ENCODE assay signal across 23 cellular contexts in genomic region chr7:143887078-143887477, GRCh38. TPM values are rescaled to one million over a fixed set of nuclear protein-coding genes. Genes with fewer than 3 reads are reported as not detected.
A peak's percentile ranks its signal among the peaks of the same experiment; 100 is the strongest.
DNase-seq lines count a peak whose midpoint lies in the region; ATAC-seq, FAIRE-seq and TF ChIP-seq lines count a peak whose summit lies in the region.
"Had no signal": no experiment of that assay in that cellular context is flagged by ENCODE, and none has a peak within 500 bp of the region (broad histone marks: within the 10 kb centered on the region; RNA-seq: fewer than 3 reads in every experiment).

No MANE protein-coding gene starts in this region.

- no peak overlapping the region for H4K5ac ChIP-seq in mesendoderm (ENCODE audit: low read length)

- intact Hi-C loops in K562 (cut with micrococcal nuclease): no loop called here
- intact Hi-C loops in activated CD4-positive, alpha-beta T cell treated with anti-CD3 and anti-CD28 coated beads for 36 hours (cut with DNase I, micrococcal nuclease): no loop called here

- H3K4me1 ChIP-seq in DOHH2 (ENCODE audit: control insufficient read depth, low read length) (peaks cover 24% of the 10 kb centered on the region), K562 (replicated peaks in 1 of 2; ENCODE audit: control insufficient read depth in 2 of 2, insufficient read depth in 2 of 2, low read length in 2 of 2) (peaks cover 6 to 11% of the 10 kb centered on the region in 2 experiments; a peak in 3 of 5 replicates), mesendoderm (ENCODE audit: control insufficient read depth, low read depth, low read length) (no peaks in the 10 kb centered on the region)

- no peaks in the 10 kb centered on the region for H3K36me3 ChIP-seq in DOHH2 (ENCODE audit: control insufficient read depth, low read length)
- peaks cover 11% of the 10 kb centered on the region; the same call in 2 of the 3 replicates for H3K36me3 ChIP-seq in K562 (ENCODE audit: control insufficient read depth, insufficient read depth, low read length)
- no peaks in the 10 kb centered on the region for H3K36me3 ChIP-seq in mesendoderm (ENCODE audit: control insufficient read depth, insufficient read depth, low read length)

- no peaks in the 10 kb centered on the region for H3K79me2 ChIP-seq in DOHH2 (ENCODE audit: control insufficient read depth, low read length)
- peaks cover 38% of the 10 kb centered on the region for H3K79me2 ChIP-seq in K562 (ENCODE audit: control insufficient read depth, insufficient read depth, low read length)
- peaks cover 9% of the 10 kb centered on the region for H3K79me2 ChIP-seq in mesendoderm (ENCODE audit: control insufficient read depth, insufficient read depth, low read length)

- no TSS peak for BruUV-seq in K562 (replicated peaks; lab: Mats Ljungman, UMichigan)

- H3K27ac ChIP-seq in DOHH2 (ENCODE audit: low read depth, low read length) (no peak overlapping the region), K562 (ENCODE audit: extremely low read depth, low read depth, low read length) (no peak overlapping the region), mesendoderm (ENCODE audit: low read depth, low read length) (no peak overlapping the region)

- peak overlapping the region; percentile 47 for H3K4me3 Mint-ChIP-seq in type B pancreatic cell
- H3K4me3 Mint-ChIP-seq in activated CD4-positive, alpha-beta T cell treated with anti-CD3 and anti-CD28 coated beads for 36 hours: no peak overlapping the region
- H3K4me3 Mint-ChIP-seq: CD4-positive, alpha-beta T cell had no signal

- no peak overlapping the region for H2AK5ac ChIP-seq in mesendoderm (ENCODE audit: low read length)

- no peak for TF ChIP-seq POLR2A in K562 (conservative IDR thresholded peaks at IDR 0.05)

- no peak overlapping the region for H2BK120ac ChIP-seq in mesendoderm (ENCODE audit: low read depth, low read length)

- H3K56ac ChIP-seq in mesendoderm (ENCODE audit: low read length): no peak overlapping the region

- CTCF ChIA-PET in K562 (lab: Yijun Ruan, JAX; ENCODE audit: low intra/inter-chr PET ratio): no interaction called here
- CTCF ChIA-PET in activated CD4-positive, alpha-beta T cell treated with anti-CD3 and anti-CD28 coated beads for 36 hours (lab: Charles Lee): interaction anchor here (0.6 to 2.3 kb wide), 2 partner anchors 14 to 1089 kb away, joined by 3 to 15 read pairs; partner anchors contain the start of gene TCAF1

- ATAC-seq in K562: no peak
- no peak for ATAC-seq in activated CD4-positive, alpha-beta T cell treated with anti-CD3 and anti-CD28 coated beads for 36 hours
- no peak for ATAC-seq in HG03457 (IDR thresholded peaks at IDR 0.05; ENCODE audit: unreplicated experiment)
- ATAC-seq: Panc1 had no signal

- no peak for TF ChIP-seq RAD21 in K562 (CRISPR knock-in tag; conservative IDR thresholded peaks at IDR 0.05 in 1 of 2, IDR thresholded peaks at IDR 0.05 in 1 of 2)

- TF ChIP-seq CTCF in DOHH2 (IDR thresholded peaks at IDR 0.05; ENCODE audit: low read depth, low read length, poor library complexity, severe bottlenecking) (no peak), K562 (IDR thresholded peaks at IDR 0.05 in 2 of 3, conservative IDR thresholded peaks at IDR 0.05 in 1 of 3; ENCODE audit: insufficient read depth in 2 of 3, low read depth in 1 of 3, low read length in 3 of 3) (no peak), type B pancreatic cell (conservative IDR thresholded peaks at IDR 0.05) (no peak)

- WGBS in K562 (ENCODE audit: insufficient coverage, low coverage, missing lambda C conversion rate): 87% methylated on average over 3 of the region's 3 CpGs
- 100% methylated on average over 1 of the region's 3 CpGs for WGBS in mesendoderm (ENCODE audit: extremely low coverage, insufficient coverage, low lambda C conversion rate)

- peak overlapping the region; percentile 69; the same call in 1 of the 2 replicates for H3K4me2 ChIP-seq in DOHH2 (ENCODE audit: low read length)
- H3K4me2 ChIP-seq in K562 (ENCODE audit: insufficient read depth, low read length): no peak overlapping the region
- no peak overlapping the region for H3K4me2 ChIP-seq in mesendoderm (ENCODE audit: low read length)
- H3K4me2 ChIP-seq: SK-N-SH had no signal

- no peaks in the 10 kb centered on the region for H3K9me1 ChIP-seq in K562 (ENCODE audit: control insufficient read depth, insufficient read depth, low read length)

- H3K18ac ChIP-seq in mesendoderm (ENCODE audit: low read length): no peak overlapping the region

- no peaks in the 10 kb centered on the region for H3K9me3 Mint-ChIP-seq in type B pancreatic cell
- peaks cover 7% of the 10 kb centered on the region for H3K9me3 Mint-ChIP-seq in activated CD4-positive, alpha-beta T cell treated with anti-CD3 and anti-CD28 coated beads for 36 hours (ENCODE audit: low read depth)

- FAIRE-seq in K562 (lab: Jason Lieb, UNC): no peak
- FAIRE-seq: HTR-8/SVneo had no signal

- in situ Hi-C loops in K562 (cut with MboI): no loop called here

- H4K20me1 ChIP-seq in DOHH2 (ENCODE audit: control insufficient read depth, insufficient read depth, low read depth, low read length): no peaks in the 10 kb centered on the region
- no peaks in the 10 kb centered on the region for H4K20me1 ChIP-seq in K562 (replicated peaks; ENCODE audit: control insufficient read depth, insufficient read depth, low read length)

- H3F3A ChIP-seq in DOHH2 (ENCODE audit: control insufficient read depth, insufficient read depth): no peaks in the 10 kb centered on the region

- H3K23ac ChIP-seq in mesendoderm (ENCODE audit: low read length): no peak overlapping the region

- no peak overlapping the region for H3K9ac ChIP-seq in K562 (ENCODE audit: insufficient read depth in 1 of 2, low read depth in 2 of 2, low read length in 2 of 2)
- no peak overlapping the region for H3K9ac ChIP-seq in mesendoderm (ENCODE audit: low read length)
- H3K9ac ChIP-seq: SK-N-SH had no signal

- no peak overlapping the region for H2BK15ac ChIP-seq in mesendoderm (replicated peaks; ENCODE audit: low read depth)

- H2AFZ ChIP-seq in K562 (ENCODE audit: low read depth, low read length): no peak overlapping the region

- no peaks in the 10 kb centered on the region for H3K9me2 ChIP-seq in DOHH2 (replicated peaks; ENCODE audit: control insufficient read depth, low read length)
- H3K9me2 ChIP-seq: SK-N-SH had no signal

- H3K4me1 Mint-ChIP-seq in type B pancreatic cell (ENCODE audit: unreplicated experiment): peaks cover 15% of the 10 kb centered on the region
- peaks cover 12% of the 10 kb centered on the region for H3K4me1 Mint-ChIP-seq in activated CD4-positive, alpha-beta T cell treated with anti-CD3 and anti-CD28 coated beads for 36 hours

- H3K9me3 ChIP-seq in DOHH2 (ENCODE audit: control insufficient read depth, insufficient read depth, low read length) (no peaks in the 10 kb centered on the region), K562 (replicated peaks; ENCODE audit: control insufficient read depth, insufficient read depth, low read depth, low read length) (0 out of 2 replicates have a peak, but pooled peaks cover 2% of the 10 kb centered on the region)

- DNase-seq in K562 (ENCODE audit: extremely low read depth in 1 of 4, low spot score in 3 of 4) (peak in 1 of 4 experiments; percentile 2), mesendoderm (no peak), type B pancreatic cell (ENCODE audit: extremely low spot score, unreplicated experiment) (no peak), NCI-H1930 (lab: John Stamatoyannopoulos, UW) (no peak)
- no peak for DNase-seq in activated CD4-positive, alpha-beta T cell treated with anti-CD3 and anti-CD28 coated beads for 36 hours
- DNase-seq: CD4-positive, alpha-beta T cell; COR-L47; DMS79; H7; Karpas-422; NCI-H1417 treated with DMSO at 0.1 percent for 48 hours; NCI-H187; NCI-H2107; NCI-H748 treated with DMSO at 0.1 percent for 48 hours; SIG-M5; SK-N-SH had no signal

- H4K8ac ChIP-seq in mesendoderm (ENCODE audit: low read depth, low read length): peak overlapping the region; percentile 17

- no peaks in the 10 kb centered on the region for H3K27me3 Mint-ChIP-seq in type B pancreatic cell
- peaks cover 34% of the 10 kb centered on the region for H3K27me3 Mint-ChIP-seq in activated CD4-positive, alpha-beta T cell treated with anti-CD3 and anti-CD28 coated beads for 36 hours

- no peak overlapping the region for H3K4ac ChIP-seq in mesendoderm (ENCODE audit: low read depth, low read length)

- H3K79me1 ChIP-seq in mesendoderm (ENCODE audit: low read length): peaks cover 5% of the 10 kb centered on the region

- POLR2A ChIA-PET in K562 (lab: Yijun Ruan, JAX): interaction anchor here (2.2 kb wide), 1 partner anchor 14 kb away, joined by 10 read pairs; the partner anchor contains the start of gene TCAF1
- POLR2A ChIA-PET in activated CD4-positive, alpha-beta T cell treated with anti-CD3 and anti-CD28 coated beads for 36 hours (lab: Charles Lee): no interaction called here

- peaks cover 25% of the 10 kb centered on the region for H3K36me3 Mint-ChIP-seq in type B pancreatic cell
- peaks cover 27% of the 10 kb centered on the region for H3K36me3 Mint-ChIP-seq in activated CD4-positive, alpha-beta T cell treated with anti-CD3 and anti-CD28 coated beads for 36 hours (ENCODE audit: low read depth)

- H3K4me3 ChIP-seq in DOHH2 (ENCODE audit: low read length) (no peak overlapping the region), K562 (no peak overlapping the region), mesendoderm (ENCODE audit: low read length) (no peak overlapping the region)

- H3K27ac Mint-ChIP-seq in type B pancreatic cell: no peak overlapping the region
- no peak overlapping the region for H3K27ac Mint-ChIP-seq in activated CD4-positive, alpha-beta T cell treated with anti-CD3 and anti-CD28 coated beads for 36 hours
- H3K27ac Mint-ChIP-seq: CD4-positive, alpha-beta T cell; IgD-negative memory B cell had no signal

- H2BK5ac ChIP-seq in mesendoderm (ENCODE audit: low read length): no peak overlapping the region

- TF ChIP-seq EP300 in K562 (IDR thresholded peaks at IDR 0.05; ENCODE audit: low read length): no peak

- H3K27me3 ChIP-seq in DOHH2 (ENCODE audit: control insufficient read depth, low read length): peaks cover 13% of the 10 kb centered on the region
- H3K27me3 ChIP-seq in K562 (ENCODE audit: control insufficient read depth in 2 of 2, insufficient read depth in 2 of 2, low read length in 2 of 2): no peaks in the 10 kb centered on the region
- H3K27me3 ChIP-seq in mesendoderm (ENCODE audit: insufficient read depth, low read length, poor library complexity): no peaks in the 10 kb centered on the region

RNA-seq across cellular contexts. Expression of gene TCAF1, which starts 14.9 kb away (rescaled TPM):
- 31.5 and 50.2 TPM in 2 replicates for total RNA-seq in K562 (2011; cell fraction: chromatin; rRNA removed; ENCODE audit: low replicate concordance)
- total RNA-seq in K562 (2011; cell fraction: nucleolus; rRNA removed): 16.2 and 20.5 TPM in 2 replicates
- total RNA-seq in K562 (2011; cell fraction: nucleoplasm; rRNA removed): 16.9 and 23.0 TPM in 2 replicates
- total RNA-seq in K562 (2014; rRNA removed) (23.4 and 25.0 TPM in 2 replicates), K562 (2014; rRNA removed; fragmentation: Illumina TruSeq; extraction: Trizol) (30.1 and 34.2 TPM in 2 replicates), K562 (2015; rRNA removed; fragmentation: Illumina TruSeq; extraction: Trizol) (30.5 and 32.0 TPM in 2 replicates), K562 (2021) (51.3 and 52.2 TPM in 2 replicates), type B pancreatic cell (ENCODE audit: low replicate concordance) (50.0 and 71.2 TPM in 2 replicates)
- polyA plus RNA-seq in K562 (2011; rRNA removed) (24.4 and 38.6 TPM in 2 replicates), K562 (2014; fragmentation: Illumina TruSeq; extraction: Trizol) (39.2 and 45.9 TPM in 2 replicates), K562 (2014; fragmentation: Nextera tagmentation; extraction: Ambion mirVana) (1 to 10 TPM; 6.2 to 9.6 TPM), K562 (2014; rRNA removed) (22.1 and 24.2 TPM in 2 replicates)
- polyA plus RNA-seq in K562 (2011; cell fraction: cytosol; rRNA removed): 27.4 and 34.9 TPM in 2 replicates
- polyA plus RNA-seq in K562 (2011; cell fraction: nucleus; rRNA removed): 29.5 and 33.3 TPM in 2 replicates
- 38.3 and 40.8 TPM in 2 replicates for polyA plus RNA-seq in K562 (2012)
- 64.3 and 93.5 TPM in 2 replicates for polyA minus RNA-seq in K562 (2011; rRNA and poly(A)+ RNA removed)
- 34.4 and 36.3 TPM in 2 replicates for polyA minus RNA-seq in K562 (2011; cell fraction: cytosol; rRNA and poly(A)+ RNA removed)
- 22.9 and 40.4 TPM in 2 replicates for polyA minus RNA-seq in K562 (2011; cell fraction: nucleus; rRNA and poly(A)+ RNA removed)
- polyA plus RNA-seq in mesendoderm (2013, experiment 1 of 2): 16.7 TPM
- polyA plus RNA-seq in mesendoderm (2013, experiment 2 of 2): 15.8 TPM
- total RNA-seq in activated CD4-positive, alpha-beta T cell treated with anti-CD3 and anti-CD28 coated beads for 36 hours: 10 to 100 TPM; 16.5 to 17.7 TPM

RNA-seq across cellular contexts. Expression of gene OR2F2, which starts 48.0 kb away (rescaled TPM):
- not detected in 2 replicates for total RNA-seq in K562 (2011; cell fraction: chromatin; rRNA removed; ENCODE audit: low replicate concordance)
- not detected in 2 replicates for total RNA-seq in K562 (2011; cell fraction: nucleolus; rRNA removed)
- not detected in 2 replicates for total RNA-seq in K562 (2011; cell fraction: nucleoplasm; rRNA removed)
- total RNA-seq in K562 (2014; rRNA removed): not detected in 2 replicates
- total RNA-seq in K562 (2014; rRNA removed; fragmentation: Illumina TruSeq; extraction: Trizol): not detected in 2 replicates
- not detected in 2 replicates for total RNA-seq in K562 (2015; rRNA removed; fragmentation: Illumina TruSeq; extraction: Trizol)
- not detected in 2 replicates for total RNA-seq in K562 (2021)
- polyA plus RNA-seq in K562 (2011; rRNA removed): not detected in 2 replicates
- polyA plus RNA-seq in K562 (2011; cell fraction: cytosol; rRNA removed): not detected in 2 replicates
- polyA plus RNA-seq in K562 (2011; cell fraction: nucleus; rRNA removed): not detected in 2 replicates
- not detected in 2 replicates for polyA plus RNA-seq in K562 (2012)
- polyA plus RNA-seq in K562 (2014; fragmentation: Illumina TruSeq; extraction: Trizol): not detected in 2 replicates
- polyA plus RNA-seq in K562 (2014; fragmentation: Nextera tagmentation; extraction: Ambion mirVana): not detected
- polyA plus RNA-seq in K562 (2014; rRNA removed): not detected in 2 replicates
- polyA minus RNA-seq in K562 (2011; rRNA and poly(A)+ RNA removed): not detected in 2 replicates
- polyA minus RNA-seq in K562 (2011; cell fraction: cytosol; rRNA and poly(A)+ RNA removed): not detected in 2 replicates
- polyA minus RNA-seq in K562 (2011; cell fraction: nucleus; rRNA and poly(A)+ RNA removed): not detected in 2 replicates
- not detected for polyA plus RNA-seq in mesendoderm (2013, experiment 1 of 2)
- not detected for polyA plus RNA-seq in mesendoderm (2013, experiment 2 of 2)
- total RNA-seq in type B pancreatic cell (ENCODE audit: low replicate concordance): not detected in 2 replicates
- not detected for total RNA-seq in activated CD4-positive, alpha-beta T cell treated with anti-CD3 and anti-CD28 coated beads for 36 hours
- total RNA-seq: CD4-positive, alpha-beta T cell; H7; M059J had no signal
- polyA plus RNA-seq: BJ, IgD-negative memory B cell had no signal
